In the genomic region with DNA sequence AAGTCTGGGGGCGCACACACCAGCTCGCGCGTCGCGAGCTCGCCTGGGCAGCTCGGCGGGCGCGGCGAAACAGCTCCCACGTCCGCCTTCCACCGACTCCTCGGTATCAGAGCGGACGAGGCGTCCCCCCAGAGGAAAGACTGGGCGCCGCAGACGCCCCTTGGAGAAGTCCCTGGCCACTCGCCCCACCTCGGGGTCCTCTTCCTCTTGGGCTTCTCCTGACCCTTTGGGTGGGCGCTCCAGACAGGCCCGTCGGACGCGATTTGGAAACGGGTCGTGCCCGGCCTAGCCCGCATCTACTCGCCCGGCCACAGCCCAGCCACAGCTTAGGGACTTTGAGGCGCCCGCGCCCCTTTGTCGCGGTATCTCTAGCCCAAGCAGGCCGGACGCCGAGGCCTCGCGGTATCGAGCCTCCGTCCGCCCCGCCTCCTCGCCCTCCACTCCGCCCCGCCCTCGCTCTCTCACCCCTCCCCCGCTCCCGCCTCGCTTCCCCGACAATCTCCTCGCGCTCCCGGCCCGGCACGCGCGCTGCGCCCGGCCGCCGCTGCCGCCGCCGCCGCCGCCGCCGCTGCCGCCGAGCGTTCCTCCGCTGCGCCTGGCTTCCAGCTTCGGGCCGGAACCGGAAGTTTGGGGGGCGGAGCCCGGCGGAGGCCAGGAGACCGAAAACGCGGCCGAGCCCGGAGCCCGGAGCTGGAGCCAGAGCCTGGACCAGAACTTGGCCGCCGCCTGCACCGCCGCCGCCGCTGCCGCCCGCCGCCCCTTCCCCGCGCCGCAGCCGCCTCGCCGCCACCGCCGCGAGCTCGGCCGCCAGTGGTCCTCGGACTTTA, we compare ENCODE assay signal across 8 cellular contexts. TPM values are rescaled to one million over a fixed set of nuclear protein-coding genes. Genes with fewer than 3 reads are reported as not detected.
A peak's percentile ranks its signal among the peaks of the same experiment; 100 is the strongest.
DNase-seq lines count a peak whose midpoint lies in the region; ATAC-seq and TF ChIP-seq lines count a peak whose summit lies in the region.

No MANE protein-coding gene starts in this region.

- no peak overlapping the region for H3K27ac Mint-ChIP-seq in activated T-helper 2 cell treated with anti-CD3 and anti-CD28 coated beads, Interferon-gamma antibody, Interleukin-2, Interleukin-4, amounts not matched to agents 10 μg/mL and 5 μg/mL and 100 μg/mL, durations not matched to agents 14 hours and 24 hours and 36 hours
- peak overlapping the region; percentile 52 to 95 (median 86) for H3K27ac Mint-ChIP-seq in naive thymus-derived CD8-positive, alpha-beta T cell
- H3K27ac Mint-ChIP-seq in stimulated activated effector memory CD8-positive, alpha-beta T cell treated with anti-CD3 and anti-CD28 coated beads, Interleukin-12 subunit alpha, Interleukin-12 subunit beta, amount 100 ng/mL, for 72 hours = peak overlapping the region; percentile 88

- peak; percentile 84 for ATAC-seq in GM21786 (IDR thresholded peaks at IDR 0.05; ENCODE audit: unreplicated experiment)
- peak; percentile 81 for ATAC-seq in naive thymus-derived CD8-positive, alpha-beta T cell
- ATAC-seq in stimulated activated effector memory CD8-positive, alpha-beta T cell treated with anti-CD3 and anti-CD28 coated beads, Interleukin-12 subunit alpha, Interleukin-12 subunit beta, amount 100 ng/mL, for 72 hours = peak; percentile 83

- peak; percentile 68 for DNase-seq in DMS153 treated with DMSO at 0.1 percent for 48 hours (lab: John Stamatoyannopoulos, UW; ENCODE audit: unreplicated experiment)
- peak; percentile 67 for DNase-seq in KBM-7
- DNase-seq in RKO (ENCODE audit: low spot score) = peak; percentile 86
- peak; percentile 78 for DNase-seq in activated T-helper 2 cell treated with anti-CD3 and anti-CD28 coated beads, Interferon-gamma antibody, Interleukin-2, Interleukin-4, amounts not matched to agents 10 μg/mL and 5 μg/mL and 100 μg/mL, durations not matched to agents 14 hours and 24 hours and 36 hours (ENCODE audit: low spot score)
- peak; percentile 83 for DNase-seq in fibroblast of mammary gland (ENCODE audit: low read depth)
- DNase-seq in naive thymus-derived CD8-positive, alpha-beta T cell = peak; percentile 74 to 92 (median 86)
- DNase-seq in stimulated activated effector memory CD8-positive, alpha-beta T cell treated with anti-CD3 and anti-CD28 coated beads, Interleukin-12 subunit alpha, Interleukin-12 subunit beta, amount 100 ng/mL, for 72 hours (ENCODE audit: low spot score in 2 of 2) = peak; percentile 63 to 86

- peak overlapping the region; percentile 81 for H3K4me3 ChIP-seq in fibroblast of mammary gland (ENCODE audit: control insufficient read depth, low read depth, low read length)

- peak overlapping the region; percentile 82 for H3K4me3 Mint-ChIP-seq in activated T-helper 2 cell treated with anti-CD3 and anti-CD28 coated beads, Interferon-gamma antibody, Interleukin-2, Interleukin-4, amounts not matched to agents 10 μg/mL and 5 μg/mL and 100 μg/mL, durations not matched to agents 14 hours and 24 hours and 36 hours (ENCODE audit: low read depth)
- peak overlapping the region; percentile 89 to 98 (median 96) for H3K4me3 Mint-ChIP-seq in naive thymus-derived CD8-positive, alpha-beta T cell
- H3K4me3 Mint-ChIP-seq in stimulated activated effector memory CD8-positive, alpha-beta T cell treated with anti-CD3 and anti-CD28 coated beads, Interleukin-12 subunit alpha, Interleukin-12 subunit beta, amount 100 ng/mL, for 72 hours = peak overlapping the region; percentile 87

- in situ Hi-C loops in KBM-7 (cut with MboI; ENCODE audit: low pct_unique_long_range_greater_than_20kb, low sequenced_read_pairs) = no loop called here

- H3K36me3 Mint-ChIP-seq in activated T-helper 2 cell treated with anti-CD3 and anti-CD28 coated beads, Interferon-gamma antibody, Interleukin-2, Interleukin-4, amounts not matched to agents 10 μg/mL and 5 μg/mL and 100 μg/mL, durations not matched to agents 14 hours and 24 hours and 36 hours (ENCODE audit: low read depth) = no peaks in the 10 kb centered on the region
- H3K36me3 Mint-ChIP-seq in naive thymus-derived CD8-positive, alpha-beta T cell = no peaks in the 10 kb centered on the region
- peaks cover 9% of the 10 kb centered on the region for H3K36me3 Mint-ChIP-seq in stimulated activated effector memory CD8-positive, alpha-beta T cell treated with anti-CD3 and anti-CD28 coated beads, Interleukin-12 subunit alpha, Interleukin-12 subunit beta, amount 100 ng/mL, for 72 hours

- POLR2A ChIA-PET in naive thymus-derived CD8-positive, alpha-beta T cell (lab: Charles Lee) = interaction anchor here (0.5 to 2.6 kb wide), 7 partner anchors 10 to 802 kb away, joined by 3 to 11 read pairs (median 4); a partner anchor contains a TSS

- H3K27me3 Mint-ChIP-seq in activated T-helper 2 cell treated with anti-CD3 and anti-CD28 coated beads, Interferon-gamma antibody, Interleukin-2, Interleukin-4, amounts not matched to agents 10 μg/mL and 5 μg/mL and 100 μg/mL, durations not matched to agents 14 hours and 24 hours and 36 hours (ENCODE audit: low read depth) = peaks cover 71% of the 10 kb centered on the region
- peaks cover 6 to 16% (median 8%) of the 10 kb centered on the region in 5 donors for H3K27me3 Mint-ChIP-seq in naive thymus-derived CD8-positive, alpha-beta T cell

- TF ChIP-seq CTCF in fibroblast of mammary gland (conservative IDR thresholded peaks at IDR 0.05; ENCODE audit: control insufficient read depth, insufficient read depth, low read depth, low read length) = no peak

- H3K9me3 Mint-ChIP-seq in activated T-helper 2 cell treated with anti-CD3 and anti-CD28 coated beads, Interferon-gamma antibody, Interleukin-2, Interleukin-4, amounts not matched to agents 10 μg/mL and 5 μg/mL and 100 μg/mL, durations not matched to agents 14 hours and 24 hours and 36 hours = no peaks in the 10 kb centered on the region
- H3K9me3 Mint-ChIP-seq in naive thymus-derived CD8-positive, alpha-beta T cell = peaks cover 0 to 2% (median 0%) of the 10 kb centered on the region in 9 donors
- H3K9me3 Mint-ChIP-seq in stimulated activated effector memory CD8-positive, alpha-beta T cell treated with anti-CD3 and anti-CD28 coated beads, Interleukin-12 subunit alpha, Interleukin-12 subunit beta, amount 100 ng/mL, for 72 hours = no peaks in the 10 kb centered on the region

- intact Hi-C loops in activated T-helper 2 cell treated with anti-CD3 and anti-CD28 coated beads, Interferon-gamma antibody, Interleukin-2, Interleukin-4, amounts not matched to agents 10 μg/mL and 5 μg/mL and 100 μg/mL, durations not matched to agents 14 hours and 24 hours and 36 hours (cut with micrococcal nuclease) = loop anchor here (2.0 to 10.0 kb wide), 5 partner anchors 178 to 545 kb away; a partner anchor contains a TSS

- H3K4me1 Mint-ChIP-seq in activated T-helper 2 cell treated with anti-CD3 and anti-CD28 coated beads, Interferon-gamma antibody, Interleukin-2, Interleukin-4, amounts not matched to agents 10 μg/mL and 5 μg/mL and 100 μg/mL, durations not matched to agents 14 hours and 24 hours and 36 hours (ENCODE audit: low read depth) = peaks cover 18% of the 10 kb centered on the region
- peaks cover 22 to 47% (median 36%) of the 10 kb centered on the region in 4 donors for H3K4me1 Mint-ChIP-seq in naive thymus-derived CD8-positive, alpha-beta T cell
- H3K4me1 Mint-ChIP-seq in stimulated activated effector memory CD8-positive, alpha-beta T cell treated with anti-CD3 and anti-CD28 coated beads, Interleukin-12 subunit alpha, Interleukin-12 subunit beta, amount 100 ng/mL, for 72 hours = peaks cover 25% of the 10 kb centered on the region

RNA-seq across cellular contexts. Expression of a gene that starts 0.8 kb away (rescaled TPM):
- total RNA-seq in activated T-helper 2 cell treated with anti-CD3 and anti-CD28 coated beads, Interferon-gamma antibody, Interleukin-2, Interleukin-4, amounts not matched to agents 10 μg/mL and 5 μg/mL and 100 μg/mL, durations not matched to agents 14 hours and 24 hours and 36 hours = 0.62 and 1.4 TPM in 2 replicates
- 10 to 100 TPM; 11.1 to 11.7 TPM for total RNA-seq in naive thymus-derived CD8-positive, alpha-beta T cell
- 1 to 10 TPM; 2.3 to 3.5 (median 2.5) TPM for polyA plus RNA-seq in naive thymus-derived CD8-positive, alpha-beta T cell

Comparison
In these comparisons a context has a peak if more than half of its experiments do, and no peak if none do; other contexts are left out.
1. Peak in every context shown above with its lines: DNase-seq, ATAC-seq and H3K4me3 ChIP-seq.